Comparison of ENCODE assay signal across 8 cellular contexts in the genomic region with DNA sequence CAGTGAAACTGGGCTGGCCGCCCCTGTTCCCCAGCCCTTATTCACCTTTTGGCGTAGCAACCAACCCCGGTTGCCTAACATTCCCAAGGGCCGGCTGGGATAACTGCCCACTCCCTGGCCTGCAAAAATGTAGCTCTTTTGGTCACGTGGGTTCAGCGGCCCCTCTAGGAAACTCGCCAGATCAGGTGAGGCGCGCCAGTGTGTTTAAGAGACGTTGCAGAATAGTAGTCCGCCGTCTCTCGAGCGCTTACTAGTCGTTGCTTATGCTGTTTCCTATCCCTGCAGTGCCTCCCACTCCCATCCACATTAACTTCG. TPM values are rescaled to one million over a fixed set of nuclear protein-coding genes. Genes with fewer than 3 reads are reported as not detected.
DNase-seq lines count a peak whose midpoint lies in the region; ATAC-seq and TF ChIP-seq lines count a peak whose summit lies in the region.

No MANE protein-coding gene starts in this region.

- H3K27ac ChIP-seq in HUES48 (ENCODE audit: low read depth, low read length) (peak overlapping the region; percentile 99), neural cell (ENCODE audit: low read length) (peak overlapping the region; percentile 99), stomach smooth muscle (ENCODE audit: low read length) (peak overlapping the region; percentile 96)

- peak; percentile 19 for TF ChIP-seq RAD21 in neural cell (conservative IDR thresholded peaks at IDR 0.05)

- H3K9ac ChIP-seq in HUES48 (ENCODE audit: low read depth, low read length), result peak overlapping the region; percentile 96
- H3K9ac ChIP-seq in neural cell (ENCODE audit: low read length), result peak overlapping the region; percentile 98
- H3K9ac ChIP-seq in stomach smooth muscle (ENCODE audit: low read length in 2 of 2), result peak overlapping the region; percentile 95 to 96

- ATAC-seq in HG02759 (IDR thresholded peaks at IDR 0.05; ENCODE audit: unreplicated experiment), result no peak

- H3K27me3 ChIP-seq in HUES48 (ENCODE audit: control insufficient read depth, insufficient read depth, low read length) (no peaks in the 10 kb centered on the region), neural cell (ENCODE audit: insufficient read depth, low read depth, low read length) (no peaks in the 10 kb centered on the region), stomach smooth muscle (ENCODE audit: control insufficient read depth in 1 of 2, insufficient read depth in 2 of 2, low read length in 2 of 2) (no peaks in the 10 kb centered on the region)

- H3K4me1 ChIP-seq in HUES48 (ENCODE audit: control insufficient read depth, insufficient read depth, low read length), result peaks cover 22% of the 10 kb centered on the region; the same call in 1 of the 2 replicates
- peaks cover 10% of the 10 kb centered on the region for H3K4me1 ChIP-seq in stomach smooth muscle (ENCODE audit: control insufficient read depth, insufficient read depth, low read length)

- no peak for TF ChIP-seq CTCF in fibroblast of villous mesenchyme (IDR thresholded peaks at IDR 0.05; ENCODE audit: insufficient read depth, low read depth, low read length)
- no peak for TF ChIP-seq CTCF in neural cell (IDR thresholded peaks at IDR 0.05; ENCODE audit: poor library complexity, severe bottlenecking)

- no peaks in the 10 kb centered on the region for H3K9me2 ChIP-seq in neural cell (ENCODE audit: insufficient read depth, low read length)

- peak overlapping the region; percentile 93 for H3K4me2 ChIP-seq in neural cell (ENCODE audit: low read length)

- peaks cover 58% of the 10 kb centered on the region for H3K79me2 ChIP-seq in neural cell (replicated peaks; ENCODE audit: insufficient read depth, low read length)

- H3K36me3 ChIP-seq in HUES48 (ENCODE audit: control insufficient read depth, insufficient read depth, low read length) (peaks cover 22% of the 10 kb centered on the region), neural cell (ENCODE audit: insufficient read depth, low read length) (peaks cover 7% of the 10 kb centered on the region), stomach smooth muscle (ENCODE audit: control insufficient read depth in 2 of 2, insufficient read depth in 2 of 2, low read length in 2 of 2) (peaks cover 2 to 6% of the 10 kb centered on the region in 2 donors)

- H2AFZ ChIP-seq in neural cell (ENCODE audit: low read depth, low read length), result peak overlapping the region; percentile 93

- TF ChIP-seq EP300 in neural cell (conservative IDR thresholded peaks at IDR 0.05; ENCODE audit: poor library complexity, severe bottlenecking), result no peak

- H3K4me3 ChIP-seq in GM08714 (ENCODE audit: low read length) (peak overlapping the region; percentile 73), HUES48 (ENCODE audit: low read depth, low read length) (peak overlapping the region; percentile 82), fibroblast of villous mesenchyme (ENCODE audit: low read depth, low read length) (peak overlapping the region; percentile 99), neural cell (ENCODE audit: low read length) (peak overlapping the region; percentile 89), stomach smooth muscle (ENCODE audit: low read length in 2 of 2) (peak overlapping the region; percentile 91 to 94)

- H3F3A ChIP-seq in neural cell (ENCODE audit: insufficient read depth, low read length, poor library complexity, severe bottlenecking), result no peaks in the 10 kb centered on the region

- peak; percentile 86 for DNase-seq in OCI-M1 (lab: John Stamatoyannopoulos, UW)
- peak; percentile 36 for DNase-seq in activated effector memory CD4-positive, alpha-beta T cell treated with Interleukin-2 at 50 U/mL for 16 hours
- peak; percentile 72 for DNase-seq in fibroblast of villous mesenchyme (ENCODE audit: low read depth)

- peaks cover 4% of the 10 kb centered on the region for H4K20me1 ChIP-seq in neural cell (ENCODE audit: insufficient read depth)

- no peaks in the 10 kb centered on the region for H3K9me3 ChIP-seq in HUES48 (ENCODE audit: control insufficient read depth, insufficient read depth, low read length)
- no peaks in the 10 kb centered on the region for H3K9me3 ChIP-seq in neural cell (ENCODE audit: low read length)
- no peaks in the 10 kb centered on the region for H3K9me3 ChIP-seq in stomach smooth muscle (ENCODE audit: control insufficient read depth in 2 of 2, low read length in 2 of 2)

TF ChIP-seq in neural cell, 6 proteins besides CTCF, POLR2A, EP300 and RAD21:
- TF ChIP-seq TAF1 (IDR thresholded peaks at IDR 0.05; ENCODE audit: low read depth), result peak; percentile 5
- TF ChIP-seq SMC3 (conservative IDR thresholded peaks at IDR 0.05; ENCODE audit: poor library complexity), result no peak
- TF ChIP-seq MXI1 (conservative IDR thresholded peaks at IDR 0.05; ENCODE audit: poor library complexity, severe bottlenecking), result peak; percentile 63
TF ChIP-seq in neural cell: peak in this region for 2.

RNA-seq across cellular contexts. Expression of a gene that starts 0.6 kb away (rescaled TPM):
- 30.9 and 48.4 TPM in 2 replicates for total RNA-seq in fibroblast of villous mesenchyme
- polyA plus RNA-seq in neural cell, result 155 and 184 TPM in 2 replicates
- 162 and 183 TPM in 2 replicates for polyA minus RNA-seq in neural cell

RNA-seq across cellular contexts. Expression of a gene that starts 1.3 kb away (rescaled TPM):
- total RNA-seq in fibroblast of villous mesenchyme, result 15.1 and 22.2 TPM in 2 replicates
- 132 and 139 TPM in 2 replicates for polyA plus RNA-seq in neural cell
- polyA minus RNA-seq in neural cell, result 115 and 118 TPM in 2 replicates

Comparison
In these comparisons a context has a peak if more than half of its experiments do, and no peak if none do; other contexts are left out.
1. DNase-seq: peak in every context shown above with its lines; median percentile 86 in OCI-M1; 72 in fibroblast of villous mesenchyme; 36 in activated effector memory CD4-positive, alpha-beta T cell treated with Interleukin-2 at 50 U/mL for 16 hours.